17 cellular contexts compared by ENCODE assay signal in genomic region chr22:43174941-43175531, GRCh38. TPM values are rescaled to one million over a fixed set of nuclear protein-coding genes. Genes with fewer than 3 reads are reported as not detected.
DNase-seq lines count a peak whose midpoint lies in the region; ATAC-seq, FAIRE-seq and TF ChIP-seq lines count a peak whose summit lies in the region.
"Had no signal": no experiment of that assay in that cellular context is flagged by ENCODE, and none has a peak within 500 bp of the region (broad histone marks: within the 10 kb centered on the region; RNA-seq: fewer than 3 reads in every experiment).

No MANE protein-coding gene starts in this region.

- no TSS peak for BruUV-seq in MCF 10A (replicated peaks; lab: Mats Ljungman, UMichigan)

- H3K4me1 ChIP-seq in breast epithelium (no peaks in the 10 kb centered on the region), mucosa of descending colon (ENCODE audit: low read depth) (peaks cover 4% of the 10 kb centered on the region)

- POLR2A ChIA-PET in MCF 10A (lab: Yijun Ruan, JAX), result interaction anchor here (1.2 kb wide), 1 partner anchor 12 kb away, joined by 4 read pairs; no protein-coding TSS in a partner anchor

- no peak for ATAC-seq in mucosa of descending colon
- ATAC-seq: GM12878, PC-3 had no signal

- H3K4me3 ChIP-seq in breast epithelium (no peak overlapping the region), bronchial epithelial cell (ENCODE audit: low read depth, low read length) (no peak overlapping the region), mucosa of descending colon (no peak overlapping the region)
- H3K4me3 ChIP-seq: GM12878 had no signal

- H3K27me3 ChIP-seq in breast epithelium (no peaks in the 10 kb centered on the region), bronchial epithelial cell (ENCODE audit: control insufficient read depth, insufficient read depth, low read length) (no peaks in the 10 kb centered on the region)

- H3K27ac ChIP-seq in breast epithelium, result no peak overlapping the region

- CTCF ChIA-PET in MCF 10A (lab: Yijun Ruan, JAX), result no interaction called here

- H3K9me3 ChIP-seq in breast epithelium (no peaks in the 10 kb centered on the region), mucosa of descending colon (no peaks in the 10 kb centered on the region)

- H3K4me3 Mint-ChIP-seq in MCF 10A (ENCODE audit: unreplicated experiment), result no peak overlapping the region
- no peak overlapping the region for H3K4me3 Mint-ChIP-seq in CD14-positive monocyte
- H3K4me3 Mint-ChIP-seq: CD4-positive, CD25-positive, alpha-beta regulatory T cell had no signal

- no peak for TF ChIP-seq POLR2A in breast epithelium (IDR thresholded peaks at IDR 0.05)

- DNase-seq in MCF 10A (ENCODE audit: unreplicated experiment), result peak; percentile 38
- no peak for DNase-seq in breast epithelium (ENCODE audit: low spot score in 2 of 2)
- no peak for DNase-seq in bronchial epithelial cell (ENCODE audit: low read depth)
- peak in 2 of 3 donors; percentile 36 to 46 for DNase-seq in mucosa of descending colon
- no peak for DNase-seq in CD14-positive monocyte (ENCODE audit: low spot score)
- DNase-seq in SHP77 treated with DMSO at 0.1 percent for 48 hours (lab: John Stamatoyannopoulos, UW), result no peak
- DNase-seq in NCI-H82 (lab: John Stamatoyannopoulos, UW), result no peak
- DNase-seq: Calu3; CD4-positive, CD25-positive, alpha-beta regulatory T cell; DMS79; H7; Karpas-422; NCI-H1105 treated with DMSO at 0.1 percent for 48 hours; NCI-H1930; PC-3 had no signal

- no peak for FAIRE-seq in bronchial epithelial cell (lab: Jason Lieb, UNC)
- FAIRE-seq: GM12878, GM18507 had no signal

- intact Hi-C loops in MCF 10A (cut with micrococcal nuclease) (no loop called here), breast epithelium (cut with DNase I; ENCODE audit: low total_unique reads) (no loop called here), mucosa of descending colon (cut with DNase I, micrococcal nuclease) (no loop called here), CD14-positive monocyte (cut with micrococcal nuclease) (no loop called here)

- no peaks in the 10 kb centered on the region for H3K9me3 Mint-ChIP-seq in MCF 10A (ENCODE audit: unreplicated experiment)
- peaks cover 0 to 4% (median 0%) of the 10 kb centered on the region in 7 donors for H3K9me3 Mint-ChIP-seq in CD14-positive monocyte
- H3K9me3 Mint-ChIP-seq: CD4-positive, CD25-positive, alpha-beta regulatory T cell had no signal

- H3K27ac Mint-ChIP-seq in MCF 10A (ENCODE audit: low read depth, unreplicated experiment), result no peak overlapping the region
- no peak overlapping the region for H3K27ac Mint-ChIP-seq in CD14-positive monocyte
- H3K27ac Mint-ChIP-seq: CD4-positive, CD25-positive, alpha-beta regulatory T cell had no signal

- TF ChIP-seq CTCF in MCF 10A (IDR thresholded peaks at IDR 0.05; ENCODE audit: unreplicated experiment) (no peak), breast epithelium (IDR thresholded peaks at IDR 0.05) (no peak), bronchial epithelial cell (IDR thresholded peaks at IDR 0.05; ENCODE audit: insufficient read depth, low read length, severe bottlenecking) (peak; percentile 26), mucosa of descending colon (IDR thresholded peaks at IDR 0.05) (no peak), CD14-positive monocyte (IDR thresholded peaks at IDR 0.05) (no peak)

- H3K36me3 Mint-ChIP-seq in MCF 10A (ENCODE audit: insufficient read depth, unreplicated experiment) (peaks cover 80% of the 10 kb centered on the region), CD14-positive monocyte (peaks cover 50 to 86% of the 10 kb centered on the region in 2 donors)

- H3K4me1 Mint-ChIP-seq in MCF 10A (ENCODE audit: insufficient read depth, unreplicated experiment), result no peaks in the 10 kb centered on the region
- H3K4me1 Mint-ChIP-seq in CD14-positive monocyte, result no peaks in the 10 kb centered on the region
- H3K4me1 Mint-ChIP-seq: CD4-positive, CD25-positive, alpha-beta regulatory T cell had no signal

- no peaks in the 10 kb centered on the region for H3K36me3 ChIP-seq in breast epithelium
- peaks cover 59% of the 10 kb centered on the region for H3K36me3 ChIP-seq in bronchial epithelial cell (ENCODE audit: control insufficient read depth, insufficient read depth, low read length)
- H3K36me3 ChIP-seq in mucosa of descending colon (ENCODE audit: low read depth), result no peaks in the 10 kb centered on the region

- H3K27me3 Mint-ChIP-seq in MCF 10A (ENCODE audit: insufficient read depth, unreplicated experiment) (no peaks in the 10 kb centered on the region), CD14-positive monocyte (ENCODE audit: low read depth in 3 of 3) (no peaks in the 10 kb centered on the region)
- H3K27me3 Mint-ChIP-seq: CD4-positive, CD25-positive, alpha-beta regulatory T cell had no signal

RNA-seq across cellular contexts. Expression of gene TTLL12, which starts 11.9 kb away (rescaled TPM):
- total RNA-seq in MCF 10A (2022) (40.9 and 61.0 TPM in 2 replicates), breast epithelium (10 to 100 TPM; 25.9 to 36.0 (median 31.4) TPM), bronchial epithelial cell (35.1 and 53.7 TPM in 2 replicates), mucosa of descending colon (10 to 100 TPM; 47.6 to 95.2 (median 90.1) TPM)
- polyA plus RNA-seq in CD14-positive monocyte, result 10 to 100 TPM; 16.5 to 16.6 TPM

RNA-seq across cellular contexts. Expression of gene TSPO, which starts 23.7 kb away (rescaled TPM):
- total RNA-seq in MCF 10A (2022) (294 and 308 TPM in 2 replicates), breast epithelium (100 to 1,000 TPM; 250 to 468 (median 284) TPM), bronchial epithelial cell (419 and 486 TPM in 2 replicates), mucosa of descending colon (100 to 1,000 TPM; 134 to 281 (median 236) TPM)
- polyA plus RNA-seq in CD14-positive monocyte, result 1,000 to 10,000 TPM; 2,230 to 2,663 TPM

RNA-seq across cellular contexts. Expression of gene MCAT, which starts 31.8 kb away (rescaled TPM):
- 17.6 and 18.8 TPM in 2 replicates for total RNA-seq in MCF 10A (2022)
- total RNA-seq in breast epithelium, result 10 to 100 TPM; 18.6 to 31.1 (median 26.2) TPM
- total RNA-seq in bronchial epithelial cell, result 10.6 and 11.8 TPM in 2 replicates
- 10 to 100 TPM; 16.1 to 18.8 (median 17.0) TPM for total RNA-seq in mucosa of descending colon
- polyA plus RNA-seq in CD14-positive monocyte, result 1 to 10 TPM; 6.8 to 8.9 TPM

Comparison
In these comparisons a context has a peak if more than half of its experiments do, and no peak if none do; other contexts are left out.
1. DNase-seq: peak in MCF 10A (single experiment) and mucosa of descending colon (2 of 3); none in breast epithelium (0 of 2), bronchial epithelial cell (single experiment), CD14-positive monocyte (single experiment), SHP77 treated with DMSO at 0.1 percent for 48 hours (single experiment) and NCI-H82 (single experiment).